In genomic region chr4:84638092-84638491, GRCh38 we compare ENCODE assay signal across 25 cellular contexts. TPM values are rescaled to one million over a fixed set of nuclear protein-coding genes. Genes with fewer than 3 reads are reported as not detected.
"Had no signal": no experiment of that assay in that cellular context is flagged by ENCODE, and none has a peak within 500 bp of the region (broad histone marks: within the 10 kb centered on the region; RNA-seq: fewer than 3 reads in every experiment).

No MANE protein-coding gene starts in this region.

- H3K36me3 Mint-ChIP-seq: naive B cell had no signal

- ATAC-seq: effector memory CD8-positive, alpha-beta T cell; esophagus mucosa; gastrocnemius medialis; heart right ventricle; left cardiac atrium; left lung; lower lobe of right lung; mucosa of descending colon; naive thymus-derived CD8-positive, alpha-beta T cell had no signal

- DNase-seq: cortex of kidney; effector CD8-positive, alpha-beta T cell; effector memory CD8-positive, alpha-beta T cell; endodermal cell; erythroblast; esophagus squamous epithelium; foreskin fibroblast; foreskin melanocyte; gastrocnemius medialis; glutamatergic neuron; head of caudate nucleus; heart right ventricle; hippocampal formation; left cardiac atrium; left lung; left ventricle myocardium superior; lower lobe of right lung; mesenchymal stem cell; mucosa of descending colon; naive B cell; naive thymus-derived CD8-positive, alpha-beta T cell had no signal

- H3K9me3 Mint-ChIP-seq: dendritic cell treated with granulocyte-macrophage colony-stimulating factor and Interleukin-4, amounts not matched to agents 40 ng/mL and 50 ng/mL, for 4 days; endodermal cell; mesothelial cell of epicardium had no signal

- H3K4me1 Mint-ChIP-seq: endodermal cell; mesothelial cell of epicardium; naive B cell; naive thymus-derived CD8-positive, alpha-beta T cell had no signal

- H3K27ac Mint-ChIP-seq: dendritic cell treated with granulocyte-macrophage colony-stimulating factor and Interleukin-4, amounts not matched to agents 40 ng/mL and 50 ng/mL, for 4 days; effector memory CD8-positive, alpha-beta T cell; endodermal cell; mesothelial cell of epicardium; naive B cell; naive thymus-derived CD8-positive, alpha-beta T cell had no signal

- H3K4me3 Mint-ChIP-seq: dendritic cell treated with granulocyte-macrophage colony-stimulating factor and Interleukin-4, amounts not matched to agents 40 ng/mL and 50 ng/mL, for 4 days; effector memory CD8-positive, alpha-beta T cell; endodermal cell; mesothelial cell of epicardium; naive B cell; naive thymus-derived CD8-positive, alpha-beta T cell had no signal

- H3K27me3 Mint-ChIP-seq: effector memory CD8-positive, alpha-beta T cell had no signal

RNA-seq across cellular contexts. Expression of gene CDS1, which starts 55.2 kb away (rescaled TPM):
- total RNA-seq: dermis microvascular lymphatic vessel endothelial cell had no signal
